24 cellular contexts compared by ENCODE assay signal in genomic region chr11:121488641-121489040, GRCh38. TPM values are rescaled to one million over a fixed set of nuclear protein-coding genes. Genes with fewer than 3 reads are reported as not detected.
DNase-seq lines count a peak whose midpoint lies in the region; ATAC-seq and TF ChIP-seq lines count a peak whose summit lies in the region.
"Had no signal": no experiment of that assay in that cellular context is flagged by ENCODE, and none has a peak within 500 bp of the region (broad histone marks: within the 10 kb centered on the region; RNA-seq: fewer than 3 reads in every experiment).

No MANE protein-coding gene starts in this region.

- H3K4me3 Mint-ChIP-seq in activated naive CD4-positive, alpha-beta T cell treated with anti-CD3 and anti-CD28 coated beads, Interleukin-2, amount 10 ng/mL, durations not matched to agents 7 days and 5 days: no peak overlapping the region
- peak overlapping the region; percentile 76 for H3K4me3 Mint-ChIP-seq in type B pancreatic cell
- H3K4me3 Mint-ChIP-seq: H9 had no signal

- H3K27me3 Mint-ChIP-seq in activated naive CD4-positive, alpha-beta T cell treated with anti-CD3 and anti-CD28 coated beads, Interleukin-2, amount 10 ng/mL, durations not matched to agents 7 days and 5 days: no peaks in the 10 kb centered on the region
- H3K27me3 Mint-ChIP-seq in type B pancreatic cell: no peaks in the 10 kb centered on the region

- peaks cover 33% of the 10 kb centered on the region for H3K4me1 Mint-ChIP-seq in activated naive CD4-positive, alpha-beta T cell treated with anti-CD3 and anti-CD28 coated beads, Interleukin-2, amount 10 ng/mL, durations not matched to agents 7 days and 5 days
- peaks cover 13% of the 10 kb centered on the region for H3K4me1 Mint-ChIP-seq in type B pancreatic cell (ENCODE audit: unreplicated experiment)

- H3K4me1 ChIP-seq in esophagus (ENCODE audit: control insufficient read depth in 2 of 2, insufficient read depth in 2 of 2, low read length in 1 of 2): peaks cover 4 to 13% of the 10 kb centered on the region in 2 donors
- H3K4me1 ChIP-seq: SJSA1, uterus had no signal

- H3K36me3 ChIP-seq in SU-DHL-6 (ENCODE audit: low read length) (peaks cover 51% of the 10 kb centered on the region), esophagus (ENCODE audit: control insufficient read depth in 2 of 2, insufficient read depth in 2 of 2, low read length in 1 of 2) (no peaks in the 10 kb centered on the region)
- H3K36me3 ChIP-seq: SJSA1, thoracic aorta, uterus had no signal

- no peaks in the 10 kb centered on the region for H3K9me2 ChIP-seq in SU-DHL-6 (replicated peaks; ENCODE audit: insufficient read depth, low read length)

- H3K9me3 Mint-ChIP-seq in activated naive CD4-positive, alpha-beta T cell treated with anti-CD3 and anti-CD28 coated beads, Interleukin-2, amount 10 ng/mL, durations not matched to agents 7 days and 5 days: no peaks in the 10 kb centered on the region
- H3K9me3 Mint-ChIP-seq in activated naive CD4-positive, alpha-beta T cell treated with anti-CD3 and anti-CD28 coated beads, Interleukin-2, amount 50 U/mL, for 72 hours: peaks cover 7% of the 10 kb centered on the region in 2 donors
- H3K9me3 Mint-ChIP-seq in type B pancreatic cell: peaks cover 5% of the 10 kb centered on the region
- H3K9me3 Mint-ChIP-seq: H9 had no signal

- no peak overlapping the region for H3K9ac ChIP-seq in SU-DHL-6 (ENCODE audit: low read length)

- peaks cover 74% of the 10 kb centered on the region for H3K36me3 Mint-ChIP-seq in activated naive CD4-positive, alpha-beta T cell treated with anti-CD3 and anti-CD28 coated beads, Interleukin-2, amount 10 ng/mL, durations not matched to agents 7 days and 5 days
- peaks cover 38 to 58% of the 10 kb centered on the region in 2 donors for H3K36me3 Mint-ChIP-seq in activated naive CD4-positive, alpha-beta T cell treated with anti-CD3 and anti-CD28 coated beads, Interleukin-2, amount 50 U/mL, for 72 hours
- peaks cover 38% of the 10 kb centered on the region for H3K36me3 Mint-ChIP-seq in type B pancreatic cell

- H3F3A ChIP-seq in SU-DHL-6 (ENCODE audit: insufficient read depth): peaks cover 23% of the 10 kb centered on the region; the same call in 1 of the 2 replicates

- TF ChIP-seq CTCF in SU-DHL-6 (IDR thresholded peaks at IDR 0.05; ENCODE audit: insufficient read depth, low read length, poor library complexity, severe bottlenecking) (no peak), type B pancreatic cell (conservative IDR thresholded peaks at IDR 0.05) (no peak)

- peak overlapping the region; percentile 34 for H3K27ac Mint-ChIP-seq in activated naive CD4-positive, alpha-beta T cell treated with anti-CD3 and anti-CD28 coated beads, Interleukin-2, amount 10 ng/mL, durations not matched to agents 7 days and 5 days
- H3K27ac Mint-ChIP-seq in activated naive CD4-positive, alpha-beta T cell treated with anti-CD3 and anti-CD28 coated beads, Interleukin-2, amount 50 U/mL, for 72 hours: peak overlapping the region in 1 of 2 donors; percentile 44
- peak overlapping the region; percentile 94 for H3K27ac Mint-ChIP-seq in type B pancreatic cell

- CTCF ChIA-PET in activated naive CD4-positive, alpha-beta T cell treated with anti-CD3 and anti-CD28 coated beads, Interleukin-2, amount 10 ng/mL, durations not matched to agents 7 days and 5 days (lab: Charles Lee): no interaction called here

- no peak overlapping the region for H2AFZ ChIP-seq in SU-DHL-6 (ENCODE audit: low read depth, low read length, severe bottlenecking)

- H3K4me3 ChIP-seq in SU-DHL-6 (ENCODE audit: insufficient read depth, low read length, poor library complexity, severe bottlenecking) (no peak overlapping the region), esophagus (ENCODE audit: low read depth in 1 of 2, low read length in 2 of 2) (no peak overlapping the region)
- H3K4me3 ChIP-seq: dorsolateral prefrontal cortex, left lung, SJSA1, thoracic aorta, uterus had no signal

- no peak for DNase-seq in activated naive CD4-positive, alpha-beta T cell treated with anti-CD3 and anti-CD28 coated beads, Interleukin-2, amount 10 ng/mL, durations not matched to agents 7 days and 5 days
- no peak for DNase-seq in activated naive CD4-positive, alpha-beta T cell treated with anti-CD3 and anti-CD28 coated beads, Interleukin-2, amount 50 U/mL, for 72 hours (ENCODE audit: low spot score in 2 of 2)
- DNase-seq in type B pancreatic cell (ENCODE audit: extremely low spot score, unreplicated experiment): no peak
- no peak for DNase-seq in NCI-H2196 (lab: John Stamatoyannopoulos, UW; ENCODE audit: unreplicated experiment)
- DNase-seq in dedifferentiated amniotic fluid mesenchymal stem cell (ENCODE audit: extremely low spot score): no peak
- DNase-seq in cerebellar cortex (ENCODE audit: low spot score): no peak
- DNase-seq: activated CD4-positive, alpha-beta T cell treated with anti-CD3 and anti-CD28 coated beads for 1 hour; activated gamma-delta T cell treated with Interleukin-2 at 50 U/mL for 16 hours; AML-193; DMS53; dorsolateral prefrontal cortex; H9; left lung; mesendoderm; NCI-H2029 treated with DMSO at 0.1 percent for 48 hours; NCI-H226; occipital lobe; stimulated activated naive CD8-positive, alpha-beta T cell treated with anti-CD3 and anti-CD28 coated beads, Interleukin-15, Interleukin-2, amounts not matched to agents 100 U/mL and 50 U/mL, for 24 hours; T-helper 2 cell; uterus had no signal

- H3K27me3 ChIP-seq in SU-DHL-6 (ENCODE audit: low read length) (no peaks in the 10 kb centered on the region), esophagus (ENCODE audit: control insufficient read depth in 1 of 2, insufficient read depth in 2 of 2, low read length in 2 of 2) (no peaks in the 10 kb centered on the region)
- H3K27me3 ChIP-seq: dorsolateral prefrontal cortex, left lung, SJSA1, uterus had no signal

- peaks cover 72% of the 10 kb centered on the region for H3K79me2 ChIP-seq in SU-DHL-6 (ENCODE audit: insufficient read depth, low read length)

- H3K4me2 ChIP-seq in SU-DHL-6 (ENCODE audit: low read depth, low read length, poor library complexity, severe bottlenecking): no peak overlapping the region

- H3K9me3 ChIP-seq in SU-DHL-6 (ENCODE audit: insufficient read depth, low read length): no peaks in the 10 kb centered on the region
- H3K9me3 ChIP-seq in esophagus (ENCODE audit: control insufficient read depth in 2 of 2, insufficient read depth in 1 of 2, low read depth in 1 of 2, low read length in 1 of 2): no peaks in the 10 kb centered on the region
- H3K9me3 ChIP-seq: left lung, SJSA1, thoracic aorta, uterus had no signal

- WGBS in esophagus, 2 donors: 63 to 64% methylated on average over 6 of the region's 6 CpGs

- peaks cover 12% of the 10 kb centered on the region; the same call in 1 of the 2 replicates for H4K20me1 ChIP-seq in SU-DHL-6 (ENCODE audit: low read depth, low read length)

- H3K27ac ChIP-seq in SU-DHL-6 (ENCODE audit: low read depth, low read length) (peak overlapping the region; percentile 7; the same call in 1 of the 2 replicates), esophagus (ENCODE audit: low read depth in 2 of 2, low read length in 1 of 2) (peak overlapping the region; percentile 8 to 80)
- H3K27ac ChIP-seq: left lung, SJSA1, uterus had no signal

- ATAC-seq in activated naive CD4-positive, alpha-beta T cell treated with anti-CD3 and anti-CD28 coated beads, Interleukin-2, amount 50 U/mL, for 72 hours: no peak
- ATAC-seq: left lung; stimulated activated naive CD8-positive, alpha-beta T cell treated with anti-CD3 and anti-CD28 coated beads, Interleukin-15, Interleukin-2, amounts not matched to agents 100 U/mL and 50 U/mL, for 24 hours had no signal

RNA-seq across cellular contexts. Expression of gene SORL1, which starts 36.5 kb away (rescaled TPM):
- total RNA-seq in activated naive CD4-positive, alpha-beta T cell treated with anti-CD3 and anti-CD28 coated beads, Interleukin-2, amount 50 U/mL, for 72 hours: 100 to 1,000 TPM in 1 of 2 donors, 10 to 100 TPM in 1; 90.4 to 139 TPM
- polyA plus RNA-seq in esophagus: 1 to 10 TPM; 2.5 to 3.0 TPM
- total RNA-seq in type B pancreatic cell (ENCODE audit: low replicate concordance): 39.0 and 62.6 TPM in 2 replicates
